Comparison of ENCODE assay signal across 25 cellular contexts in genomic region chr3:42184622-42185010, GRCh38.
DNase-seq lines count a peak whose midpoint lies in the region; ATAC-seq, FAIRE-seq and TF ChIP-seq lines count a peak whose summit lies in the region.
"Had no signal": no experiment of that assay in that cellular context is flagged by ENCODE, and none has a peak within 500 bp of the region (broad histone marks: within the 10 kb centered on the region; RNA-seq: fewer than 3 reads in every experiment).

No MANE protein-coding gene starts in this region.

- FAIRE-seq in keratinocyte (lab: Jason Lieb, UNC): no peak

- ATAC-seq in psoas muscle (no peak), GM18861 (IDR thresholded peaks at IDR 0.05; ENCODE audit: unreplicated experiment) (no peak), left cardiac atrium (no peak)
- ATAC-seq: activated T-cell treated with anti-CD3 and anti-CD28 coated beads, Interleukin-2, amount 50 U/mL, for 72 hours; naive thymus-derived CD8-positive, alpha-beta T cell; T-helper 17 cell; upper lobe of right lung had no signal

- H2BK20ac ChIP-seq in H9 (ENCODE audit: low read depth, low read length, poor library complexity, severe bottlenecking): no peak overlapping the region

- H3K4me1 Mint-ChIP-seq in H9: peaks cover 14 to 22% of the 10 kb centered on the region in 2 experiments
- peaks cover 11% of the 10 kb centered on the region for H3K4me1 Mint-ChIP-seq in MCF 10A (ENCODE audit: insufficient read depth, unreplicated experiment)
- H3K4me1 Mint-ChIP-seq in neural progenitor cell: peaks cover 7% of the 10 kb centered on the region

- TF ChIP-seq CTCF in H9 (conservative IDR thresholded peaks at IDR 0.05): no peak
- no peak for TF ChIP-seq CTCF in MCF 10A (IDR thresholded peaks at IDR 0.05; ENCODE audit: unreplicated experiment)
- no peak for TF ChIP-seq CTCF in keratinocyte (optimal IDR thresholded peaks at IDR 0.05 in 1 of 3, IDR thresholded peaks at IDR 0.05 in 1 of 3, conservative IDR thresholded peaks at IDR 0.05 in 1 of 3; ENCODE audit: extremely low read depth in 1 of 3, insufficient read depth in 2 of 3, low read length in 3 of 3)
- no peak for TF ChIP-seq CTCF in psoas muscle (IDR thresholded peaks at IDR 0.05)
- no peak for TF ChIP-seq CTCF in SK-N-SH (IDR thresholded peaks at IDR 0.05)
- no peak for TF ChIP-seq CTCF in neural progenitor cell (IDR thresholded peaks at IDR 0.05)

- no peak overlapping the region for H3T11ph ChIP-seq in H9 (ENCODE audit: low read length)

- dilution Hi-C loops in keratinocyte (cut with MboI; ENCODE audit: extremely low pct_ligation_motif_present, low sequenced_read_pairs): no loop called here

- TF ChIP-seq RAD21 in SK-N-SH (IDR thresholded peaks at IDR 0.05; ENCODE audit: low read length): no peak

- no peak overlapping the region for H2BK120ac ChIP-seq in H9 (ENCODE audit: low read depth, low read length, poor library complexity, severe bottlenecking)

- no peak overlapping the region for H3K14ac ChIP-seq in H9 (ENCODE audit: insufficient read depth, low read length)

- H3K4ac ChIP-seq in H9 (ENCODE audit: low read depth, low read length): no peak overlapping the region

- H3K18ac ChIP-seq in H9 (ENCODE audit: insufficient read length, low read depth, low read length): no peak overlapping the region

- no peak overlapping the region for H4K91ac ChIP-seq in H9 (ENCODE audit: insufficient read length, low read depth, low read length)

- DNase-seq in H9 (no peak), MCF 10A (ENCODE audit: unreplicated experiment) (no peak), keratinocyte (ENCODE audit: low read depth, low spot score) (no peak), psoas muscle (no peak), SK-N-SH (no peak), neural progenitor cell (ENCODE audit: low spot score) (no peak), left cardiac atrium (no peak)
- DNase-seq: activated CD4-positive, alpha-beta T cell treated with anti-CD3 and anti-CD28 coated beads for 48 hours; activated naive CD4-positive, alpha-beta T cell treated with anti-CD3 and anti-CD28 coated beads for 36 hours; activated T-cell treated with anti-CD3 and anti-CD28 coated beads, Interleukin-2, amount 50 U/mL, for 72 hours; BE2C; DMS79; head of caudate nucleus; Kasumi-1; left colon; mesendoderm; naive thymus-derived CD8-positive, alpha-beta T cell; NCI-H526 treated with DMSO at 0.1 percent for 48 hours; stimulated activated CD4-positive, alpha-beta T cell treated with anti-CD3 and anti-CD28 coated beads, Interleukin-15, amount 100 ng/mL, for 24 hours; T-helper 17 cell; upper lobe of right lung had no signal

- H3K27me3 Mint-ChIP-seq in H9 (ENCODE audit: low read depth): no peaks in the 10 kb centered on the region
- H3K27me3 Mint-ChIP-seq in MCF 10A (ENCODE audit: insufficient read depth, unreplicated experiment): no peaks in the 10 kb centered on the region
- no peaks in the 10 kb centered on the region for H3K27me3 Mint-ChIP-seq in neural progenitor cell (ENCODE audit: insufficient read depth, low read depth)
- H3K27me3 Mint-ChIP-seq: dendritic cell treated with granulocyte-macrophage colony-stimulating factor and Interleukin-4, amounts not matched to agents 40 ng/mL and 50 ng/mL, for 4 days; naive thymus-derived CD8-positive, alpha-beta T cell; T-helper 17 cell had no signal

- H3K79me2 ChIP-seq in H9 (ENCODE audit: insufficient read depth, low read length) (peaks cover 1% of the 10 kb centered on the region; the same call in 1 of the 2 replicates), keratinocyte (ENCODE audit: control insufficient read depth, insufficient read depth, low read length) (peaks cover 62% of the 10 kb centered on the region), SK-N-SH (ENCODE audit: insufficient read depth) (no peaks in the 10 kb centered on the region), neural progenitor cell (ENCODE audit: low read depth) (peaks cover 10% of the 10 kb centered on the region)

- H2AFZ ChIP-seq in H9 (ENCODE audit: low read length): no peak overlapping the region
- no peak overlapping the region for H2AFZ ChIP-seq in keratinocyte (ENCODE audit: control insufficient read depth, low read length)
- H2AFZ ChIP-seq in SK-N-SH (ENCODE audit: low read depth): no peak overlapping the region
- no peak overlapping the region for H2AFZ ChIP-seq in neural progenitor cell (replicated peaks)

- intact Hi-C loops in MCF 10A (cut with micrococcal nuclease): no loop called here
- intact Hi-C loops in psoas muscle (cut with DNase I): no loop called here
- intact Hi-C loops in left cardiac atrium (cut with DNase I): no loop called here

- no peak overlapping the region for H2BK15ac ChIP-seq in H9 (ENCODE audit: low read depth, low read length)

- H3K4me3 Mint-ChIP-seq in H9 (no peak overlapping the region), MCF 10A (ENCODE audit: unreplicated experiment) (no peak overlapping the region), neural progenitor cell (no peak overlapping the region)
- H3K4me3 Mint-ChIP-seq: activated naive CD4-positive, alpha-beta T cell treated with anti-CD3 and anti-CD28 coated beads for 36 hours; activated T-cell treated with anti-CD3 and anti-CD28 coated beads, Interleukin-2, amount 50 U/mL, for 72 hours; dendritic cell treated with granulocyte-macrophage colony-stimulating factor and Interleukin-4, amounts not matched to agents 40 ng/mL and 50 ng/mL, for 4 days; naive thymus-derived CD8-positive, alpha-beta T cell; T-helper 17 cell had no signal

- no peak overlapping the region for H4K5ac ChIP-seq in H9 (ENCODE audit: insufficient read length, low read depth, low read length)

- H3K56ac ChIP-seq in H9 (ENCODE audit: insufficient read length, low read depth, low read length): no peak overlapping the region

- no peaks in the 10 kb centered on the region for H3K79me1 ChIP-seq in H9 (ENCODE audit: insufficient read depth, low read depth, low read length, poor library complexity, severe bottlenecking)

- no peaks in the 10 kb centered on the region for H4K20me1 ChIP-seq in H9 (ENCODE audit: control insufficient read depth, insufficient read depth, insufficient read length)
- H4K20me1 ChIP-seq in keratinocyte (ENCODE audit: control insufficient read depth, extremely low read depth, insufficient read depth, low read length): peaks cover 6% of the 10 kb centered on the region
- 0 out of 2 replicates have a peak, but pooled peaks cover 3% of the 10 kb centered on the region for H4K20me1 ChIP-seq in SK-N-SH (ENCODE audit: insufficient read depth)
- peaks cover 8% of the 10 kb centered on the region for H4K20me1 ChIP-seq in neural progenitor cell (ENCODE audit: low read depth)

- no TSS peak for BruUV-seq in MCF 10A (replicated peaks; lab: Mats Ljungman, UMichigan)

- no peak overlapping the region for H2BK12ac ChIP-seq in H9 (ENCODE audit: insufficient read length, low read depth, low read length)

- H3K9me3 Mint-ChIP-seq in H9 (no peaks in the 10 kb centered on the region), MCF 10A (ENCODE audit: unreplicated experiment) (no peaks in the 10 kb centered on the region), neural progenitor cell (no peaks in the 10 kb centered on the region)
- H3K9me3 Mint-ChIP-seq: activated naive CD4-positive, alpha-beta T cell treated with anti-CD3 and anti-CD28 coated beads for 36 hours; activated T-cell treated with anti-CD3 and anti-CD28 coated beads, Interleukin-2, amount 50 U/mL, for 72 hours; dendritic cell treated with granulocyte-macrophage colony-stimulating factor and Interleukin-4, amounts not matched to agents 40 ng/mL and 50 ng/mL, for 4 days; naive thymus-derived CD8-positive, alpha-beta T cell had no signal

- no peak overlapping the region for H3K4me3 ChIP-seq in keratinocyte (ENCODE audit: control insufficient read depth in 2 of 3, extremely low read depth in 1 of 3, insufficient read depth in 2 of 3, low read depth in 1 of 3, low read length in 3 of 3)
- no peak overlapping the region for H3K4me3 ChIP-seq in psoas muscle
- H3K4me3 ChIP-seq in SK-N-SH (ENCODE audit: low read depth in 2 of 2, low read length in 1 of 2): no peak overlapping the region
- no peak overlapping the region for H3K4me3 ChIP-seq in neural progenitor cell
- H3K4me3 ChIP-seq: cardiac muscle cell, upper lobe of right lung had no signal

- H3F3A ChIP-seq in SK-N-SH (replicated peaks; ENCODE audit: insufficient read depth) (no peaks in the 10 kb centered on the region), neural progenitor cell (ENCODE audit: low read depth) (no peaks in the 10 kb centered on the region)

- no peak overlapping the region for H3K23ac ChIP-seq in H9 (ENCODE audit: insufficient read length, low read depth, low read length)

- H3K27ac ChIP-seq in H9 (ENCODE audit: insufficient read length, low read depth, low read length) (no peak overlapping the region), keratinocyte (ENCODE audit: control insufficient read depth, insufficient read depth, low read length) (peak overlapping the region; percentile 24), psoas muscle (peak overlapping the region; percentile 39), SK-N-SH (ENCODE audit: low read depth in 2 of 2, low read length in 1 of 2) (no peak overlapping the region), neural progenitor cell (no peak overlapping the region)
- H3K27ac ChIP-seq: cardiac muscle cell, HL-60, upper lobe of right lung had no signal

- no peaks in the 10 kb centered on the region for H3K9me3 ChIP-seq in H9 (ENCODE audit: control insufficient read depth, low read depth, low read length)
- no peaks in the 10 kb centered on the region for H3K9me3 ChIP-seq in keratinocyte (ENCODE audit: control insufficient read depth, low read depth, low read length)
- no peaks in the 10 kb centered on the region for H3K9me3 ChIP-seq in psoas muscle
- H3K9me3 ChIP-seq in SK-N-SH: no peaks in the 10 kb centered on the region
- H3K9me3 ChIP-seq in neural progenitor cell (ENCODE audit: low read depth): no peaks in the 10 kb centered on the region
- H3K9me3 ChIP-seq: BE2C, upper lobe of right lung had no signal

- H3K27me3 ChIP-seq in H9 (ENCODE audit: insufficient read depth, low read length): no peaks in the 10 kb centered on the region
- H3K27me3 ChIP-seq in keratinocyte (ENCODE audit: control insufficient read depth, extremely low read depth, insufficient read depth, low read length): no peaks in the 10 kb centered on the region
- no peaks in the 10 kb centered on the region for H3K27me3 ChIP-seq in psoas muscle (ENCODE audit: insufficient read depth in 3 of 3, low read length in 2 of 3)
- H3K27me3 ChIP-seq in SK-N-SH (ENCODE audit: insufficient read depth): no peaks in the 10 kb centered on the region
- H3K27me3 ChIP-seq in neural progenitor cell: no peaks in the 10 kb centered on the region
- H3K27me3 ChIP-seq: BE2C, cardiac muscle cell, upper lobe of right lung had no signal

- no peak overlapping the region for H2AK5ac ChIP-seq in H9 (ENCODE audit: insufficient read length, low read length)

- H2BK5ac ChIP-seq in H9 (ENCODE audit: insufficient read length, low read length): no peak overlapping the region

- H3K36me3 ChIP-seq in keratinocyte (ENCODE audit: control insufficient read depth in 2 of 2, extremely low read depth in 1 of 2, insufficient read depth in 2 of 2, low read length in 2 of 2) (peaks cover 16 to 18% of the 10 kb centered on the region in 2 experiments), psoas muscle (ENCODE audit: insufficient read depth in 1 of 2, low read depth in 1 of 2) (peaks cover 0 to 5% of the 10 kb centered on the region in 2 donors), SK-N-SH (replicated peaks in 1 of 2; ENCODE audit: control insufficient read depth in 1 of 2, insufficient read depth in 2 of 2, low read length in 1 of 2) (peaks cover 0 to 2% of the 10 kb centered on the region in 2 experiments), neural progenitor cell (no peaks in the 10 kb centered on the region)
- H3K36me3 ChIP-seq: BE2C had no signal

- H3K27ac Mint-ChIP-seq in H9 (peak overlapping the region in 2 of 3 experiments; percentile 29 to 74; a peak in 1 of 7 replicates), MCF 10A (ENCODE audit: low read depth, unreplicated experiment) (peak overlapping the region; percentile 51), neural progenitor cell (no peak overlapping the region)
- H3K27ac Mint-ChIP-seq: activated naive CD4-positive, alpha-beta T cell treated with anti-CD3 and anti-CD28 coated beads for 36 hours; activated T-cell treated with anti-CD3 and anti-CD28 coated beads, Interleukin-2, amount 50 U/mL, for 72 hours; dendritic cell treated with granulocyte-macrophage colony-stimulating factor and Interleukin-4, amounts not matched to agents 40 ng/mL and 50 ng/mL, for 4 days; naive thymus-derived CD8-positive, alpha-beta T cell; T-helper 17 cell had no signal

- whole genome bisulfite sequencing in H9 (ENCODE audit: extremely low coverage, insufficient read length, low lambda C conversion rate): no CpG with 5 or more reads among the region's 15 CpGs
- 82 to 88% (median 82%) methylated on average over 15 of the region's 15 CpGs for WGBS in psoas muscle, 3 donors
- WGBS in SK-N-SH (ENCODE audit: low lambda C conversion rate): 97% methylated on average over 10 of the region's 15 CpGs

- H3K9me2 ChIP-seq in SK-N-SH: no peaks in the 10 kb centered on the region

- no peaks in the 10 kb centered on the region for H3K23me2 ChIP-seq in H9 (ENCODE audit: insufficient read length, low read depth, low read length, poor library complexity, severe bottlenecking)

- H3K4me2 ChIP-seq in H9 (ENCODE audit: insufficient read depth, insufficient read length, low read length): no peak overlapping the region
- H3K4me2 ChIP-seq in keratinocyte (ENCODE audit: control insufficient read depth, extremely low read depth, insufficient read depth, low read depth, low read length): no peak overlapping the region
- H3K4me2 ChIP-seq in SK-N-SH: no peak overlapping the region
- H3K4me2 ChIP-seq in neural progenitor cell: no peak overlapping the region

- no peak overlapping the region for H3K9ac ChIP-seq in H9 (ENCODE audit: extremely low read depth, insufficient read length, low read length)
- no peak overlapping the region for H3K9ac ChIP-seq in keratinocyte (ENCODE audit: control insufficient read depth, extremely low read depth, insufficient read depth, low read length)
- H3K9ac ChIP-seq in SK-N-SH: no peak overlapping the region
- no peak overlapping the region for H3K9ac ChIP-seq in neural progenitor cell

- CTCF ChIA-PET in MCF 10A (lab: Yijun Ruan, JAX) (interaction anchor here (0.8 to 13.4 kb wide), 3 partner anchors 14 to 85 kb away, joined by 3 to 369 read pairs (median 16); no protein-coding TSS in a partner anchor), SK-N-SH (lab: Yijun Ruan, JAX) (interaction anchor here (1.1 to 16.9 kb wide), 4 partner anchors 10 to 84 kb away, joined by 3 to 261 read pairs (median 4); no protein-coding TSS in a partner anchor)

- peaks cover 3% of the 10 kb centered on the region for H3K9me1 ChIP-seq in keratinocyte (ENCODE audit: control insufficient read depth, extremely low read depth, insufficient read depth, low read length)

- H3K36me3 Mint-ChIP-seq in H9 (ENCODE audit: insufficient read depth in 1 of 3, low read depth in 3 of 3) (peaks cover 11 to 33% (median 30%) of the 10 kb centered on the region in 3 experiments; a peak in 6 of 7 replicates), MCF 10A (ENCODE audit: insufficient read depth, unreplicated experiment) (peaks cover 30% of the 10 kb centered on the region), neural progenitor cell (peaks cover 15% of the 10 kb centered on the region)

- TF ChIP-seq EP300 in SK-N-SH (IDR thresholded peaks at IDR 0.05; ENCODE audit: borderline replicate concordance in 1 of 2, low read depth in 1 of 2, low read length in 1 of 2): no peak

- POLR2A ChIA-PET in MCF 10A (lab: Yijun Ruan, JAX): interaction anchor here (1.2 to 1.7 kb wide), 2 partner anchors 50 to 65 kb away, joined by 3 to 4 read pairs; no protein-coding TSS in a partner anchor
- POLR2A ChIA-PET in SK-N-SH (lab: Yijun Ruan, JAX): interaction anchor here (0.6 kb wide), 1 partner anchor 14 kb away, joined by 3 read pairs; no protein-coding TSS in a partner anchor

- H4K8ac ChIP-seq in H9 (replicated peaks; ENCODE audit: insufficient read length, low read depth, low read length): no peak overlapping the region

- H3K4me1 ChIP-seq in H9 (ENCODE audit: insufficient read depth, low read length) (peaks cover 3% of the 10 kb centered on the region; the same call in 1 of the 2 replicates), keratinocyte (ENCODE audit: control insufficient read depth, extremely low read depth, insufficient read depth, low read length) (peaks cover 24% of the 10 kb centered on the region), psoas muscle (peaks cover 32% of the 10 kb centered on the region), SK-N-SH (ENCODE audit: control insufficient read depth in 1 of 2, insufficient read depth in 2 of 2, low read depth in 1 of 2, low read length in 1 of 2) (peaks cover 2 to 3% of the 10 kb centered on the region in 2 experiments; a peak in 2 of 4 replicates), neural progenitor cell (peaks cover 1% of the 10 kb centered on the region)
- H3K4me1 ChIP-seq: BE2C, upper lobe of right lung had no signal

Comparison
In these comparisons a context has a peak if more than half of its experiments do, and no peak if none do; other contexts are left out.
1. H3K27ac ChIP-seq: peak in keratinocyte (single experiment) and psoas muscle (single experiment); none in H9 (single experiment), SK-N-SH (0 of 2) and neural progenitor cell (single experiment).